Comparison of ENCODE assay signal across 1 cellular context in the genomic region with DNA sequence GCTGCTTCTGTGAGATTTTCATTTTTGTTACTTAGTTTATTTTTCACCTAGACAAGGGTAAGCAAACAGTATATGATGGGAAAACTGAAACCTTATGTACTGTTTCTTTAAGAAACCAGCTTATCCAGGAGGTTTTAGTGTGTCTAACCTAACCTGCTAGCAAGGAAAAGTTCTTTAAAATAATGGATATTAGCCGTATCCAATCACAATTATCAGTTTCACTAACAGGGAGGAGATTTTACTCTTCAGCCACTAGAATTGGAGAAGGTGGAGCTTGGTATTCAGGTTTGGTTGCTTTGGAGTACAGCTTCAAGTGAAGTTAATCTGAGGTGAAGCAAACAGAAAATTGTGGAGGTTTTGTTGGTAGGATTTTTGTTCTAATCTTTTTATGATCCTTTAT.
TF ChIP-seq lines count a peak whose summit lies in the region.

No MANE protein-coding gene starts in this region.

TF ChIP-seq in HepG2, 621 proteins besides CTCF, POLR2A, EP300 and RAD21 (continued from another document and continues in another):
- TF ChIP-seq, protein P1, sequence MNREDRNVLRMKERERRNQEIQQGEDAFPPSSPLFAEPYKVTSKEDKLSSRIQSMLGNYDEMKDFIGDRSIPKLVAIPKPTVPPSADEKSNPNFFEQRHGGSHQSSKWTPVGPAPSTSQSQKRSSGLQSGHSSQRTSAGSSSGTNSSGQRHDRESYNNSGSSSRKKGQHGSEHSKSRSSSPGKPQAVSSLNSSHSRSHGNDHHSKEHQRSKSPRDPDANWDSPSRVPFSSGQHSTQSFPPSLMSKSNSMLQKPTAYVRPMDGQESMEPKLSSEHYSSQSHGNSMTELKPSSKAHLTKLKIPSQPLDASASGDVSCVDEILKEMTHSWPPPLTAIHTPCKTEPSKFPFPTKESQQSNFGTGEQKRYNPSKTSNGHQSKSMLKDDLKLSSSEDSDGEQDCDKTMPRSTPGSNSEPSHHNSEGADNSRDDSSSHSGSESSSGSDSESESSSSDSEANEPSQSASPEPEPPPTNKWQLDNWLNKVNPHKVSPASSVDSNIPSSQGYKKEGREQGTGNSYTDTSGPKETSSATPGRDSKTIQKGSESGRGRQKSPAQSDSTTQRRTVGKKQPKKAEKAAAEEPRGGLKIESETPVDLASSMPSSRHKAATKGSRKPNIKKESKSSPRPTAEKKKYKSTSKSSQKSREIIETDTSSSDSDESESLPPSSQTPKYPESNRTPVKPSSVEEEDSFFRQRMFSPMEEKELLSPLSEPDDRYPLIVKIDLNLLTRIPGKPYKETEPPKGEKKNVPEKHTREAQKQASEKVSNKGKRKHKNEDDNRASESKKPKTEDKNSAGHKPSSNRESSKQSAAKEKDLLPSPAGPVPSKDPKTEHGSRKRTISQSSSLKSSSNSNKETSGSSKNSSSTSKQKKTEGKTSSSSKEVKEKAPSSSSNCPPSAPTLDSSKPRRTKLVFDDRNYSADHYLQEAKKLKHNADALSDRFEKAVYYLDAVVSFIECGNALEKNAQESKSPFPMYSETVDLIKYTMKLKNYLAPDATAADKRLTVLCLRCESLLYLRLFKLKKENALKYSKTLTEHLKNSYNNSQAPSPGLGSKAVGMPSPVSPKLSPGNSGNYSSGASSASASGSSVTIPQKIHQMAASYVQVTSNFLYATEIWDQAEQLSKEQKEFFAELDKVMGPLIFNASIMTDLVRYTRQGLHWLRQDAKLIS (CRISPR knock-in tag; IDR thresholded peaks at IDR 0.05) = no peak
- TF ChIP-seq BHLHE40 (IDR thresholded peaks at IDR 0.05; ENCODE audit: low read length) (no peak), YEATS2 (CRISPR knock-in tag; IDR thresholded peaks at IDR 0.05; ENCODE audit: borderline replicate concordance) (peak; percentile 33; the same call in 1 of the 2 replicates), ZNF264 (CRISPR knock-in tag; IDR thresholded peaks at IDR 0.05) (no peak), IRX3 (CRISPR knock-in tag; IDR thresholded peaks at IDR 0.05; ENCODE audit: borderline replicate concordance, low read depth) (no peak), NR2F6 (IDR thresholded peaks at IDR 0.05) (no peak), NR2F6 (CRISPR knock-in tag; IDR thresholded peaks at IDR 0.05) (no peak), DR1 (CRISPR knock-in tag; IDR thresholded peaks at IDR 0.05) (no peak), MAFG (CRISPR knock-in tag; IDR thresholded peaks at IDR 0.05) (no peak), ZKSCAN5 (CRISPR knock-in tag; IDR thresholded peaks at IDR 0.05) (no peak), ASH2L (IDR thresholded peaks at IDR 0.05; ENCODE audit: insufficient read length, low read depth, low read length) (peak; percentile 47), MEF2D (CRISPR knock-in tag; IDR thresholded peaks at IDR 0.05) (no peak), KDM5A (IDR thresholded peaks at IDR 0.05; ENCODE audit: borderline replicate concordance, low read length) (no peak), NR2C2 (CRISPR knock-in tag; IDR thresholded peaks at IDR 0.05; ENCODE audit: borderline replicate concordance) (no peak), ZFP62 (CRISPR knock-in tag; IDR thresholded peaks at IDR 0.05) (no peak), SETDB1 (CRISPR knock-in tag; IDR thresholded peaks at IDR 0.05; ENCODE audit: borderline replicate concordance) (no peak), CREM (IDR thresholded peaks at IDR 0.05) (0 out of 2 replicates have a peak, but pooled peaks have one; percentile 38), CREM (CRISPR knock-in tag; IDR thresholded peaks at IDR 0.05) (no peak), ATF7-NPFF (CRISPR knock-in tag; IDR thresholded peaks at IDR 0.05; ENCODE audit: low read depth) (no peak), KLF16 (CRISPR knock-in tag; IDR thresholded peaks at IDR 0.05) (0 out of 4 replicates have a peak, but pooled peaks of 1 of the 2 experiments have one; percentile 9), SRF (IDR thresholded peaks at IDR 0.05; ENCODE audit: low read depth, low read length) (no peak), SOX13 (IDR thresholded peaks at IDR 0.05) (peak; percentile 48), SOX13 (CRISPR knock-in tag; conservative IDR thresholded peaks at IDR 0.05 in 1 of 2, IDR thresholded peaks at IDR 0.05 in 1 of 2) (no peak), RXRA (CRISPR knock-in tag; IDR thresholded peaks at IDR 0.05) (no peak), TEAD3 (CRISPR knock-in tag; optimal IDR thresholded peaks at IDR 0.05; ENCODE audit: borderline replicate concordance) (peak; percentile 65), ZNF644 (CRISPR knock-in tag; IDR thresholded peaks at IDR 0.05; ENCODE audit: low read depth) (no peak), TOE1 (CRISPR knock-in tag; IDR thresholded peaks at IDR 0.05) (no peak), HNRNPK (IDR thresholded peaks at IDR 0.05; ENCODE audit: low read depth, low read length, poor library complexity, severe bottlenecking) (no peak), ZNF543 (CRISPR knock-in tag; IDR thresholded peaks at IDR 0.05) (no peak), MATR3 (CRISPR knock-in tag; IDR thresholded peaks at IDR 0.05) (no peak), ZNF17 (CRISPR knock-in tag; IDR thresholded peaks at IDR 0.05) (no peak), SP5 (CRISPR knock-in tag; IDR thresholded peaks at IDR 0.05; ENCODE audit: borderline replicate concordance, low read depth) (no peak; the same call in 1 of the 2 replicates)
- TF ChIP-seq, protein P2, sequence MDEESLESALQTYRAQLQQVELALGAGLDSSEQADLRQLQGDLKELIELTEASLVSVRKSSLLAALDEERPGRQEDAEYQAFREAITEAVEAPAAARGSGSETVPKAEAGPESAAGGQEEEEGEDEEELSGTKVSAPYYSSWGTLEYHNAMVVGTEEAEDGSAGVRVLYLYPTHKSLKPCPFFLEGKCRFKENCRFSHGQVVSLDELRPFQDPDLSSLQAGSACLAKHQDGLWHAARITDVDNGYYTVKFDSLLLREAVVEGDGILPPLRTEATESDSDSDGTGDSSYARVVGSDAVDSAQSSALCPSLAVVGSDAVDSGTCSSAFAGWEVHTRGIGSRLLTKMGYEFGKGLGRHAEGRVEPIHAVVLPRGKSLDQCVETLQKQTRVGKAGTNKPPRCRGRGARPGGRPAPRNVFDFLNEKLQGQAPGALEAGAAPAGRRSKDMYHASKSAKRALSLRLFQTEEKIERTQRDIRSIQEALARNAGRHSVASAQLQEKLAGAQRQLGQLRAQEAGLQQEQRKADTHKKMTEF (CRISPR knock-in tag; IDR thresholded peaks at IDR 0.05) = 0 out of 2 replicates have a peak, but pooled peaks have one; percentile 16
- TF ChIP-seq, protein P3, sequence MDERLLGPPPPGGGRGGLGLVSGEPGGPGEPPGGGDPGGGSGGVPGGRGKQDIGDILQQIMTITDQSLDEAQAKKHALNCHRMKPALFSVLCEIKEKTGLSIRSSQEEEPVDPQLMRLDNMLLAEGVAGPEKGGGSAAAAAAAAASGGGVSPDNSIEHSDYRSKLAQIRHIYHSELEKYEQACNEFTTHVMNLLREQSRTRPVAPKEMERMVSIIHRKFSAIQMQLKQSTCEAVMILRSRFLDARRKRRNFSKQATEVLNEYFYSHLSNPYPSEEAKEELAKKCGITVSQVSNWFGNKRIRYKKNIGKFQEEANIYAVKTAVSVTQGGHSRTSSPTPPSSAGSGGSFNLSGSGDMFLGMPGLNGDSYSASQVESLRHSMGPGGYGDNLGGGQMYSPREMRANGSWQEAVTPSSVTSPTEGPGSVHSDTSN (CRISPR knock-in tag; IDR thresholded peaks at IDR 0.05) = peak; percentile 59; the same call in 1 of the 2 replicates
- TF ChIP-seq, protein P4, sequence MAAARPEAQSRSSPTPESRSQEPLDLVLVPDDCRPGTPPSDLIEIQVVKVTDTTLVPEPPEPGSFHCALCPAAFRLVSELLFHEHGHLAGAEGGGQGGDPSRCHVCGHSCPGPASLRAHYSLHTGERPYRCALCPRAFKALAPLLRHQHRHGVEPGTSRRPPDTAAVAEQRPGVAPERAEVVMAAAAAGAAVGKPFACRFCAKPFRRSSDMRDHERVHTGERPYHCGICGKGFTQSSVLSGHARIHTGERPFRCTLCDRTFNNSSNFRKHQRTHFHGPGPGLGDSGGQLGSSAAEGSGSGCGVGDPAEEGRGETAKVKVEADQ (CRISPR knock-in tag; IDR thresholded peaks at IDR 0.05; ENCODE audit: borderline replicate concordance) = no peak
- TF ChIP-seq, protein P5, sequence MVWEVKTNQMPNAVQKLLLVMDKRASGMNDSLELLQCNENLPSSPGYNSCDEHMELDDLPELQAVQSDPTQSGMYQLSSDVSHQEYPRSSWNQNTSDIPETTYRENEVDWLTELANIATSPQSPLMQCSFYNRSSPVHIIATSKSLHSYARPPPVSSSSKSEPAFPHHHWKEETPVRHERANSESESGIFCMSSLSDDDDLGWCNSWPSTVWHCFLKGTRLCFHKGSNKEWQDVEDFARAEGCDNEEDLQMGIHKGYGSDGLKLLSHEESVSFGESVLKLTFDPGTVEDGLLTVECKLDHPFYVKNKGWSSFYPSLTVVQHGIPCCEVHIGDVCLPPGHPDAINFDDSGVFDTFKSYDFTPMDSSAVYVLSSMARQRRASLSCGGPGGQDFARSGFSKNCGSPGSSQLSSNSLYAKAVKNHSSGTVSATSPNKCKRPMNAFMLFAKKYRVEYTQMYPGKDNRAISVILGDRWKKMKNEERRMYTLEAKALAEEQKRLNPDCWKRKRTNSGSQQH (CRISPR knock-in tag; IDR thresholded peaks at IDR 0.05; ENCODE audit: low read depth) = no peak
- TF ChIP-seq, protein P6, sequence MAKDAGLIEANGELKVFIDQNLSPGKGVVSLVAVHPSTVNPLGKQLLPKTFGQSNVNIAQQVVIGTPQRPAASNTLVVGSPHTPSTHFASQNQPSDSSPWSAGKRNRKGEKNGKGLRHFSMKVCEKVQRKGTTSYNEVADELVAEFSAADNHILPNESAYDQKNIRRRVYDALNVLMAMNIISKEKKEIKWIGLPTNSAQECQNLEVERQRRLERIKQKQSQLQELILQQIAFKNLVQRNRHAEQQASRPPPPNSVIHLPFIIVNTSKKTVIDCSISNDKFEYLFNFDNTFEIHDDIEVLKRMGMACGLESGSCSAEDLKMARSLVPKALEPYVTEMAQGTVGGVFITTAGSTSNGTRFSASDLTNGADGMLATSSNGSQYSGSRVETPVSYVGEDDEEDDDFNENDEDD (CRISPR knock-in tag; IDR thresholded peaks at IDR 0.05; ENCODE audit: borderline replicate concordance) = no peak
- TF ChIP-seq, protein P7, sequence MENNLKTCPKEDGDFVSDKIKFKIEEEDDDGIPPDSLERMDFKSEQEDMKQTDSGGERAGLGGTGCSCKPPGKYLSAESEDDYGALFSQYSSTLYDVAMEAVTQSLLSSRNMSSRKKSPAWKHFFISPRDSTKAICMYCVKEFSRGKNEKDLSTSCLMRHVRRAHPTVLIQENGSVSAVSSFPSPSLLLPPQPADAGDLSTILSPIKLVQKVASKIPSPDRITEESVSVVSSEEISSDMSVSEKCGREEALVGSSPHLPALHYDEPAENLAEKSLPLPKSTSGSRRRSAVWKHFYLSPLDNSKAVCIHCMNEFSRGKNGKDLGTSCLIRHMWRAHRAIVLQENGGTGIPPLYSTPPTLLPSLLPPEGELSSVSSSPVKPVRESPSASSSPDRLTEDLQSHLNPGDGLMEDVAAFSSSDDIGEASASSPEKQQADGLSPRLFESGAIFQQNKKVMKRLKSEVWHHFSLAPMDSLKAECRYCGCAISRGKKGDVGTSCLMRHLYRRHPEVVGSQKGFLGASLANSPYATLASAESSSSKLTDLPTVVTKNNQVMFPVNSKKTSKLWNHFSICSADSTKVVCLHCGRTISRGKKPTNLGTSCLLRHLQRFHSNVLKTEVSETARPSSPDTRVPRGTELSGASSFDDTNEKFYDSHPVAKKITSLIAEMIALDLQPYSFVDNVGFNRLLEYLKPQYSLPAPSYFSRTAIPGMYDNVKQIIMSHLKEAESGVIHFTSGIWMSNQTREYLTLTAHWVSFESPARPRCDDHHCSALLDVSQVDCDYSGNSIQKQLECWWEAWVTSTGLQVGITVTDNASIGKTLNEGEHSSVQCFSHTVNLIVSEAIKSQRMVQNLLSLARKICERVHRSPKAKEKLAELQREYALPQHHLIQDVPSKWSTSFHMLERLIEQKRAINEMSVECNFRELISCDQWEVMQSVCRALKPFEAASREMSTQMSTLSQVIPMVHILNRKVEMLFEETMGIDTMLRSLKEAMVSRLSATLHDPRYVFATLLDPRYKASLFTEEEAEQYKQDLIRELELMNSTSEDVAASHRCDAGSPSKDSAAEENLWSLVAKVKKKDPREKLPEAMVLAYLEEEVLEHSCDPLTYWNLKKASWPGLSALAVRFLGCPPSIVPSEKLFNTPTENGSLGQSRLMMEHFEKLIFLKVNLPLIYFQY (CRISPR knock-in tag; IDR thresholded peaks at IDR 0.05; ENCODE audit: borderline replicate concordance) = no peak
- TF ChIP-seq, protein P8, sequence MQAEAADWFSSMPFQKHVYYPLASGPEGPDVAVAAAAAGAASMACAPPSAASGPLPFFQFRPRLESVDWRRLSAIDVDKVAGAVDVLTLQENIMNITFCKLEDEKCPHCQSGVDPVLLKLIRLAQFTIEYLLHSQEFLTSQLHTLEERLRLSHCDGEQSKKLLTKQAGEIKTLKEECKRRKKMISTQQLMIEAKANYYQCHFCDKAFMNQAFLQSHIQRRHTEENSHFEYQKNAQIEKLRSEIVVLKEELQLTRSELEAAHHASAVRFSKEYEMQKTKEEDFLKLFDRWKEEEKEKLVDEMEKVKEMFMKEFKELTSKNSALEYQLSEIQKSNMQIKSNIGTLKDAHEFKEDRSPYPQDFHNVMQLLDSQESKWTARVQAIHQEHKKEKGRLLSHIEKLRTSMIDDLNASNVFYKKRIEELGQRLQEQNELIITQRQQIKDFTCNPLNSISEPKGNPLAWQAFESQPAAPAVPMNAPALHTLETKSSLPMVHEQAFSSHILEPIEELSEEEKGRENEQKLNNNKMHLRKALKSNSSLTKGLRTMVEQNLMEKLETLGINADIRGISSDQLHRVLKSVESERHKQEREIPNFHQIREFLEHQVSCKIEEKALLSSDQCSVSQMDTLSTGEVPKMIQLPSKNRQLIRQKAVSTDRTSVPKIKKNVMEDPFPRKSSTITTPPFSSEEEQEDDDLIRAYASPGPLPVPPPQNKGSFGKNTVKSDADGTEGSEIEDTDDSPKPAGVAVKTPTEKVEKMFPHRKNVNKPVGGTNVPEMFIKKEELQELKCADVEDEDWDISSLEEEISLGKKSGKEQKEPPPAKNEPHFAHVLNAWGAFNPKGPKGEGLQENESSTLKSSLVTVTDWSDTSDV (CRISPR knock-in tag; IDR thresholded peaks at IDR 0.05) = no peak
- TF ChIP-seq, protein P9, sequence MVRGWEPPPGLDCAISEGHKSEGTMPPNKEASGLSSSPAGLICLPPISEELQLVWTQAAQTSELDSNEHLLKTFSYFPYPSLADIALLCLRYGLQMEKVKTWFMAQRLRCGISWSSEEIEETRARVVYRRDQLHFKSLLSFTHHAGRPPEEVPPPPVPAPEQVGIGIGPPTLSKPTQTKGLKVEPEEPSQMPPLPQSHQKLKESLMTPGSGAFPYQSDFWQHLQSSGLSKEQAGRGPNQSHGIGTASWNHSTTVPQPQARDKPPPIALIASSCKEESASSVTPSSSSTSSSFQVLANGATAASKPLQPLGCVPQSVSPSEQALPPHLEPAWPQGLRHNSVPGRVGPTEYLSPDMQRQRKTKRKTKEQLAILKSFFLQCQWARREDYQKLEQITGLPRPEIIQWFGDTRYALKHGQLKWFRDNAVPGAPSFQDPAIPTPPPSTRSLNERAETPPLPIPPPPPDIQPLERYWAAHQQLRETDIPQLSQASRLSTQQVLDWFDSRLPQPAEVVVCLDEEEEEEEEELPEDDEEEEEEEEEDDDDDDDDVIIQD (CRISPR knock-in tag; IDR thresholded peaks at IDR 0.05; ENCODE audit: low read depth) = peak; percentile 92; the same call in 1 of the 2 replicates
- TF ChIP-seq, protein P10, sequence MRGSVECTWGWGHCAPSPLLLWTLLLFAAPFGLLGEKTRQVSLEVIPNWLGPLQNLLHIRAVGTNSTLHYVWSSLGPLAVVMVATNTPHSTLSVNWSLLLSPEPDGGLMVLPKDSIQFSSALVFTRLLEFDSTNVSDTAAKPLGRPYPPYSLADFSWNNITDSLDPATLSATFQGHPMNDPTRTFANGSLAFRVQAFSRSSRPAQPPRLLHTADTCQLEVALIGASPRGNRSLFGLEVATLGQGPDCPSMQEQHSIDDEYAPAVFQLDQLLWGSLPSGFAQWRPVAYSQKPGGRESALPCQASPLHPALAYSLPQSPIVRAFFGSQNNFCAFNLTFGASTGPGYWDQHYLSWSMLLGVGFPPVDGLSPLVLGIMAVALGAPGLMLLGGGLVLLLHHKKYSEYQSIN (CRISPR knock-in tag; IDR thresholded peaks at IDR 0.05; ENCODE audit: borderline replicate concordance) = no peak
